8 cellular contexts compared by ENCODE assay signal in genomic region chr7:5396999-5397656, GRCh38. TPM values are rescaled to one million over a fixed set of nuclear protein-coding genes. Genes with fewer than 3 reads are reported as not detected.
DNase-seq lines count a peak whose midpoint lies in the region; ATAC-seq, FAIRE-seq and TF ChIP-seq lines count a peak whose summit lies in the region.

No MANE protein-coding gene starts in this region.

- FAIRE-seq in GM12892 (lab: Jason Lieb, UNC): peak; percentile 93

- DNase-seq in GM12892 (ENCODE audit: insufficient read length) (peak; percentile 98), NCI-H2107 treated with DMSO at 0.1 percent for 48 hours (lab: John Stamatoyannopoulos, UW; ENCODE audit: unreplicated experiment) (peak; percentile 23), myocyte (ENCODE audit: low read depth) (peak; percentile 93), inferior parietal cortex (ENCODE audit: extremely low spot score) (no peak)
- DNase-seq in activated CD4-positive, alpha-beta T cell treated with anti-CD3 and anti-CD28 coated beads, Interleukin-2, amount 50 U/mL, for 4 hours: peak; percentile 78 to 84
- peak; percentile 82 for DNase-seq in effector CD4-positive, alpha-beta T cell
- peak; percentile 91 for DNase-seq in stimulated activated naive CD8-positive, alpha-beta T cell treated with anti-CD3 and anti-CD28 coated beads, Interleukin-15, Interleukin-2, amounts not matched to agents 100 U/mL and 50 U/mL, for 24 hours

- peak; percentile 88 for ATAC-seq in HG02759 (IDR thresholded peaks at IDR 0.05; ENCODE audit: unreplicated experiment)
- ATAC-seq in stimulated activated naive CD8-positive, alpha-beta T cell treated with anti-CD3 and anti-CD28 coated beads, Interleukin-15, Interleukin-2, amounts not matched to agents 100 U/mL and 50 U/mL, for 24 hours: peak; percentile 97

- peak; percentile 85 for TF ChIP-seq POLR2A in GM12892 (IDR thresholded peaks at IDR 0.05; ENCODE audit: low read depth, low read length)

RNA-seq across cellular contexts. Expression of gene TNRC18, which starts 26.5 kb away (rescaled TPM):
- polyA plus RNA-seq in GM12892 (2012; ENCODE audit: missing spikeins): 8.6 TPM
- total RNA-seq in myocyte: 27.7 and 32.3 TPM in 2 replicates
- 68.9 TPM for polyA plus RNA-seq in myocyte (2012)
